ENCODE assay signal across 10 cellular contexts in genomic region chr15:35690698-35691116, GRCh38.
A peak's percentile ranks its signal among the peaks of the same experiment; 100 is the strongest.
DNase-seq lines count a peak whose midpoint lies in the region; ATAC-seq and TF ChIP-seq lines count a peak whose summit lies in the region.
"Had no signal": no experiment of that assay in that cellular context is flagged by ENCODE, and none has a peak within 500 bp of the region (broad histone marks: within the 10 kb centered on the region; RNA-seq: fewer than 3 reads in every experiment).

No MANE protein-coding gene starts in this region.

- peaks cover 0 to 16% (median 0%) of the 10 kb centered on the region in 4 donors for H3K4me1 ChIP-seq in right lobe of liver

- TF ChIP-seq POLR2A in right lobe of liver (IDR thresholded peaks at IDR 0.05), result no peak

- peak; percentile 90 for DNase-seq in LHCN-M2 (ENCODE audit: low read depth)
- no peak for DNase-seq in right lobe of liver
- peak; percentile 67 for DNase-seq in smooth muscle cell of the brain vasculature (ENCODE audit: low read depth, low spot score)
- DNase-seq in activated CD4-positive, alpha-beta T cell treated with anti-CD3 and anti-CD28 coated beads for 1 hour, result no peak
- no peak for DNase-seq in stimulated activated CD4-positive, alpha-beta T cell treated with anti-CD3 and anti-CD28 coated beads, Interleukin-4, amount 100 ng/mL, for 4 hours
- DNase-seq in D341Med (ENCODE audit: low spot score), result no peak
- DNase-seq: activated CD4-positive, alpha-beta memory T cell treated with anti-CD3 and anti-CD28 coated beads, Interleukin-2, amount 10 ng/mL, durations not matched to agents 7 days and 5 days; immature natural killer cell had no signal

- no peaks in the 10 kb centered on the region for H3K36me3 ChIP-seq in right lobe of liver

- no peaks in the 10 kb centered on the region for H3K27me3 ChIP-seq in right lobe of liver

- H3K27ac ChIP-seq in cingulate gyrus (ENCODE audit: low read depth, low read length) (peak overlapping the region; percentile 5), right lobe of liver (peak overlapping the region in 1 of 3 donors; percentile 22)

- WGBS in right lobe of liver (ENCODE audit: insufficient coverage, low coverage, low lambda C conversion rate, missing lambda C conversion rate), result 40% methylated on average over 1 of the region's 1 CpG

- ATAC-seq in right lobe of liver, result peak; percentile 41 to 71 (median 54)
- no peak for ATAC-seq in HG02973 (IDR thresholded peaks at IDR 0.05; ENCODE audit: unreplicated experiment)

- no peak overlapping the region for H3K4me3 ChIP-seq in right lobe of liver

- no peak for TF ChIP-seq CTCF in right lobe of liver (IDR thresholded peaks at IDR 0.05)

- intact Hi-C loops in right lobe of liver (cut with DNase I), result no loop called here

- H3K9me3 ChIP-seq in right lobe of liver, result no peaks in the 10 kb centered on the region

Comparison
In these comparisons a context has a peak if more than half of its experiments do, and no peak if none do; other contexts are left out.
1. DNase-seq: peak in LHCN-M2 (single experiment) and smooth muscle cell of the brain vasculature (single experiment); none in right lobe of liver (0 of 3), activated CD4-positive, alpha-beta T cell treated with anti-CD3 and anti-CD28 coated beads for 1 hour (single experiment), stimulated activated CD4-positive, alpha-beta T cell treated with anti-CD3 and anti-CD28 coated beads, Interleukin-4, amount 100 ng/mL, for 4 hours (0 of 2) and D341Med (single experiment).